Comparison of ENCODE assay signal across 8 cellular contexts in the genomic region with DNA sequence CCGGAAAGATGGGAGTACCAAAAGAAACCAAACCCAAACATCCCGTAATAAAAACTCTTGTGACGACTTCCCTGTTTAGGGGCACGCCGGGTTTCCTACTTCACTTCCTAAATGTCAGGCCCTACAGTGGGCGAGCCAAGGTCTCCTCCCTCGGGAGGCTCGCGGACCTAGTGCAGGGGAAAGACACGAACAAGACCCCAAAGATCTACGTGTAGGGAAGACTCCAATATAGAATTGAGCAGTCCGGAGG. TPM values are rescaled to one million over a fixed set of nuclear protein-coding genes. Genes with fewer than 3 reads are reported as not detected.
DNase-seq lines count a peak whose midpoint lies in the region; FAIRE-seq and TF ChIP-seq lines count a peak whose summit lies in the region.

No MANE protein-coding gene starts in this region.

- peak overlapping the region; percentile 93 for H3K27ac ChIP-seq in ascending aorta
- H3K27ac ChIP-seq in small intestine (ENCODE audit: low read depth in 1 of 2, low read length in 1 of 2) = peak overlapping the region; percentile 71 to 91

- peaks cover 4 to 18% of the 10 kb centered on the region in 2 donors for H3K4me1 ChIP-seq in ascending aorta
- H3K4me1 ChIP-seq in small intestine (ENCODE audit: control insufficient read depth in 2 of 2, insufficient read depth in 1 of 2, low read depth in 1 of 2, low read length in 1 of 2) = no peaks in the 10 kb centered on the region

- H3K27me3 ChIP-seq in H7 (ENCODE audit: control insufficient read depth, insufficient read depth, low read length) = no peaks in the 10 kb centered on the region
- no peaks in the 10 kb centered on the region for H3K27me3 ChIP-seq in ascending aorta
- H3K27me3 ChIP-seq in small intestine (ENCODE audit: control insufficient read depth in 2 of 2, insufficient read depth in 2 of 2, low read length in 2 of 2) = no peaks in the 10 kb centered on the region

- intact Hi-C loops in ascending aorta (cut with DNase I) = loop anchor here (1.0 to 10.0 kb wide), 5 partner anchors 16 to 593 kb away; a partner anchor contains a TSS

- H3K4me3 ChIP-seq in H7 (ENCODE audit: insufficient read depth, low read depth, low read length) (peak overlapping the region; percentile 90), ascending aorta (peak overlapping the region; percentile 89 to 90), iPS-11a (ENCODE audit: low read depth, low read length) (peak overlapping the region; percentile 96), small intestine (ENCODE audit: low read depth in 1 of 2, low read length in 2 of 2) (peak overlapping the region; percentile 93 to 96)

- peak; percentile 66 for DNase-seq in SIG-M5 treated with dmso at 0.1 percent for 504 hours (lab: John Stamatoyannopoulos, UW; ENCODE audit: unreplicated experiment)
- no peak for DNase-seq in SIG-M5 (lab: John Stamatoyannopoulos, UW)
- DNase-seq in H7 = no peak
- DNase-seq in MV-4-11 (lab: John Stamatoyannopoulos, UW) = peak; percentile 69
- peak in 1 of 2 donors; percentile 83 for DNase-seq in ascending aorta (ENCODE audit: low spot score in 2 of 2)
- DNase-seq in small intestine = peak; percentile 30
- DNase-seq in ecto neural progenitor cell (ENCODE audit: low spot score) = no peak

- no peak for FAIRE-seq in small intestine (lab: Jason Lieb, UNC)

- WGBS in small intestine, 3 donors = 0 to 1% (median 0%) methylated on average over 12 of the region's 12 CpGs

- no peak for TF ChIP-seq CTCF in ascending aorta (IDR thresholded peaks at IDR 0.05)

- H3K9me3 ChIP-seq in ascending aorta (no peaks in the 10 kb centered on the region), small intestine (ENCODE audit: control insufficient read depth, low read depth) (no peaks in the 10 kb centered on the region)

- H3K36me3 ChIP-seq in H7 (replicated peaks; ENCODE audit: control insufficient read depth, insufficient read depth, low read length) (no peaks in the 10 kb centered on the region), ascending aorta (no peaks in the 10 kb centered on the region), small intestine (ENCODE audit: control insufficient read depth in 2 of 2, insufficient read depth in 2 of 2, low read length in 2 of 2) (no peaks in the 10 kb centered on the region)

RNA-seq across cellular contexts. Expression of a gene that starts 0.6 kb away (rescaled TPM):
- total RNA-seq in H7 (2014; rRNA removed; shearing (Covaris generic)) = 18.9 and 31.5 TPM in 2 replicates
- total RNA-seq in ascending aorta = 90.4 TPM
- polyA plus RNA-seq in small intestine = 10 to 100 TPM in 1 of 3 donors, 1 to 10 TPM in 2; 6.8 to 11.0 (median 7.0) TPM

RNA-seq across cellular contexts. Expression of a gene that starts 15.7 kb away (rescaled TPM):
- 207 and 236 TPM in 2 replicates for total RNA-seq in H7 (2014; rRNA removed; shearing (Covaris generic))
- total RNA-seq in ascending aorta = 867 TPM
- 1,000 to 10,000 TPM in 1 of 3 donors, 100 to 1,000 TPM in 2; 539 to 1,286 (median 880) TPM for polyA plus RNA-seq in small intestine

RNA-seq across cellular contexts. Expression of a gene that starts 16.0 kb away (rescaled TPM):
- 54.8 and 66.3 TPM in 2 replicates for total RNA-seq in H7 (2014; rRNA removed; shearing (Covaris generic))
- 8.0 TPM for total RNA-seq in ascending aorta
- 10 to 100 TPM in 2 of 3 donors, 1 to 10 TPM in 1; 5.8 to 17.8 (median 10.3) TPM for polyA plus RNA-seq in small intestine

Comparison
In these comparisons a context has a peak if more than half of its experiments do, and no peak if none do; other contexts are left out.
1. DNase-seq: peak in SIG-M5 treated with dmso at 0.1 percent for 504 hours (single experiment), MV-4-11 (single experiment) and small intestine (single experiment); none in SIG-M5 (single experiment), H7 (single experiment) and ecto neural progenitor cell (single experiment).
2. Peak in every context shown above with its lines, with median percentiles within 50 percentile points of each other: H3K4me3 ChIP-seq.